Comparison of ENCODE assay signal across 1 cellular context in genomic region chr2:231704017-231704416, GRCh38.
TF ChIP-seq lines count a peak whose summit lies in the region.

No MANE protein-coding gene starts in this region.

TF ChIP-seq in HCT116, 20 proteins besides CTCF, POLR2A, EP300 and RAD21 (continued from another document):
- TF ChIP-seq MAX (IDR thresholded peaks at IDR 0.05) (no peak), EGR1 (IDR thresholded peaks at IDR 0.05; ENCODE audit: low read depth) (no peak), JUND (IDR thresholded peaks at IDR 0.05) (no peak), SRF (IDR thresholded peaks at IDR 0.05; ENCODE audit: low read depth) (no peak), ZBTB33 (IDR thresholded peaks at IDR 0.05; ENCODE audit: extremely low read depth, insufficient replicate concordance, low read length) (no peak), SIN3A (IDR thresholded peaks at IDR 0.05; ENCODE audit: low read depth) (no peak), EZH2phosphoT487 (IDR thresholded peaks at IDR 0.05; ENCODE audit: borderline replicate concordance) (no peak), TCF7L2 (IDR thresholded peaks at IDR 0.05; ENCODE audit: borderline replicate concordance, extremely low read depth, insufficient read depth, insufficient read length) (no peak), SP1 (IDR thresholded peaks at IDR 0.05; ENCODE audit: low read depth) (no peak), CEBPB (IDR thresholded peaks at IDR 0.05; ENCODE audit: low read depth) (no peak)
TF ChIP-seq in HCT116: peak in this region for 0.
